ENCODE assay signal across 8 cellular contexts in genomic region chr18:54392621-54393023, GRCh38. TPM values are rescaled to one million over a fixed set of nuclear protein-coding genes. Genes with fewer than 3 reads are reported as not detected.
A peak's percentile ranks its signal among the peaks of the same experiment; 100 is the strongest.
DNase-seq lines count a peak whose midpoint lies in the region; ATAC-seq and TF ChIP-seq lines count a peak whose summit lies in the region.

No MANE protein-coding gene starts in this region.

- no peak overlapping the region for H3K27ac Mint-ChIP-seq in stimulated activated memory B cell treated with anti-CD40 and anti-IgM and Interleukin-4, amounts not matched to agents 10 μg/mL and 1 μg/mL and 100 μg/mL, for 72 hours

- H3K9me3 Mint-ChIP-seq in stimulated activated memory B cell treated with anti-CD40 and anti-IgM and Interleukin-4, amounts not matched to agents 10 μg/mL and 1 μg/mL and 100 μg/mL, for 72 hours = no peaks in the 10 kb centered on the region

- ATAC-seq in HG03280 (IDR thresholded peaks at IDR 0.05; ENCODE audit: unreplicated experiment) = peak; percentile 57
- ATAC-seq in stimulated activated memory B cell treated with anti-CD40 and anti-IgM and Interleukin-4, amounts not matched to agents 10 μg/mL and 1 μg/mL and 100 μg/mL, for 72 hours = peak; percentile 64

- H3K27ac ChIP-seq in adrenal gland = no peak overlapping the region

- H3K4me1 Mint-ChIP-seq in stimulated activated memory B cell treated with anti-CD40 and anti-IgM and Interleukin-4, amounts not matched to agents 10 μg/mL and 1 μg/mL and 100 μg/mL, for 72 hours = no peaks in the 10 kb centered on the region

- no peaks in the 10 kb centered on the region for H3K4me1 ChIP-seq in adrenal gland (replicated peaks in 1 of 2)

- 48 to 50% (median 48%) methylated on average over 2 of the region's 2 CpGs for WGBS in adrenal gland, 4 donors

- H3K4me3 ChIP-seq in adrenal gland = no peak overlapping the region
- no peak overlapping the region for H3K4me3 ChIP-seq in MG63

- H3K27me3 ChIP-seq in adrenal gland (no peaks in the 10 kb centered on the region), MG63 (no peaks in the 10 kb centered on the region)

- H3K4me3 Mint-ChIP-seq in stimulated activated memory B cell treated with anti-CD40 and anti-IgM and Interleukin-4, amounts not matched to agents 10 μg/mL and 1 μg/mL and 100 μg/mL, for 72 hours = no peak overlapping the region

- no peaks in the 10 kb centered on the region for H3K36me3 Mint-ChIP-seq in stimulated activated memory B cell treated with anti-CD40 and anti-IgM and Interleukin-4, amounts not matched to agents 10 μg/mL and 1 μg/mL and 100 μg/mL, for 72 hours

- no peaks in the 10 kb centered on the region for H3K36me3 ChIP-seq in adrenal gland (replicated peaks in 1 of 2)
- H3K36me3 ChIP-seq in MG63 = no peaks in the 10 kb centered on the region

- intact Hi-C loops in adrenal gland (cut with DNase I) = no loop called here

- peak; percentile 69 for DNase-seq in D341Med (ENCODE audit: low spot score)
- peak; percentile 15 for DNase-seq in GM19238 (ENCODE audit: insufficient read length, low spot score)
- peak; percentile 64 for DNase-seq in NCI-H345 treated with DMSO at 0.1 percent for 48 hours (lab: John Stamatoyannopoulos, UW; ENCODE audit: unreplicated experiment)
- no peak for DNase-seq in adrenal gland
- peak; percentile 60 for DNase-seq in iPS DF 4.7 (ENCODE audit: extremely low read depth, low spot score)
- no peak for DNase-seq in MG63

- no peaks in the 10 kb centered on the region for H3K9me3 ChIP-seq in adrenal gland (replicated peaks in 1 of 3)
- peaks cover 7% of the 10 kb centered on the region; the same call in 1 of the 2 replicates for H3K9me3 ChIP-seq in MG63

- peaks cover 8% of the 10 kb centered on the region for H3K27me3 Mint-ChIP-seq in stimulated activated memory B cell treated with anti-CD40 and anti-IgM and Interleukin-4, amounts not matched to agents 10 μg/mL and 1 μg/mL and 100 μg/mL, for 72 hours

- TF ChIP-seq POLR2A in adrenal gland (IDR thresholded peaks at IDR 0.05) = no peak

- TF ChIP-seq CTCF in adrenal gland (IDR thresholded peaks at IDR 0.05) = peak; percentile 50 to 74 (median 62)

RNA-seq across cellular contexts. Expression of gene C18orf54, which starts 34.9 kb away (rescaled TPM):
- 1 to 10 TPM in 4 of 8 donors, under 1 TPM in 4; 0.06 to 1.4 (median 0.80) TPM for total RNA-seq in adrenal gland
- polyA plus RNA-seq in adrenal gland = under 1 TPM; 0.30 to 0.84 (median 0.64) TPM
- 1.7 and 9.8 TPM in 2 replicates for total RNA-seq in MG63 (2014; rRNA removed; shearing (Covaris generic); ENCODE audit: low replicate concordance)

RNA-seq across cellular contexts. Expression of gene STARD6, which starts 35.0 kb away (rescaled TPM):
- total RNA-seq in adrenal gland = not detected
- not detected for polyA plus RNA-seq in adrenal gland
- total RNA-seq in MG63 (2014; rRNA removed; shearing (Covaris generic); ENCODE audit: low replicate concordance) = 1.3 TPM in 1 of 2 replicates, not detected in the other

Comparison
In these comparisons a context has a peak if more than half of its experiments do, and no peak if none do; other contexts are left out.
1. DNase-seq: peak in D341Med (single experiment), GM19238 (single experiment), NCI-H345 treated with DMSO at 0.1 percent for 48 hours (single experiment) and iPS DF 4.7 (single experiment); none in adrenal gland (0 of 7) and MG63 (single experiment).